20 cellular contexts compared by ENCODE assay signal in the genomic region with DNA sequence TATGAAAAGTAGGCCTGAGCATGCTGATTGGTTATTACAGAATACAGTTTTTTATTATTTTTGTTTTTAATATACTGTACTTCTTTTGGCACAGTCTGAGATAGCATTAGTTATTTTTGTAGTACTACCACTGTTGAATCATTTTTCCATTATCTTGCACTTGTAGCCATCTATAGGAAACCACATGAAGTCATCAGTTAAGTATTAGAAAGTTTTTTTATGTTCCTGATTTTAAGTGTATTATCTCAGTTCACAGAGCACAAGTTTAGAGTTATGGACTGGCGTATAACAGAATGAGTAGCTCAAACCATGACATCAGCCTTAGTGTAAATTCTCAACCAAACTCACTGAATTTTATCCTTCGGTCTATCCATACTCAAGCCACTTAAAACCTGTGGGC. TPM values are rescaled to one million over a fixed set of nuclear protein-coding genes. Genes with fewer than 3 reads are reported as not detected.
DNase-seq lines count a peak whose midpoint lies in the region; ATAC-seq and TF ChIP-seq lines count a peak whose summit lies in the region.
"Had no signal": no experiment of that assay in that cellular context is flagged by ENCODE, and none has a peak within 500 bp of the region (broad histone marks: within the 10 kb centered on the region; RNA-seq: fewer than 3 reads in every experiment).

No MANE protein-coding gene starts in this region.

- no peaks in the 10 kb centered on the region for H3K9me3 Mint-ChIP-seq in Calu3 (ENCODE audit: low read depth, unreplicated experiment)
- H3K9me3 Mint-ChIP-seq in activated T-helper 1 cell treated with anti-CD3 and anti-CD28 coated beads, Interleukin-12 subunit alpha, Interleukin-12 subunit beta, Interleukin-2, Interleukin-4 antibody, amounts not matched to agents 30 ng/mL and 10 ng/mL and 1 ng/mL, durations not matched to agents 14 hours and 24 hours and 36 hours: no peaks in the 10 kb centered on the region
- H3K9me3 Mint-ChIP-seq: nephron progenitor cell had no signal

- intact Hi-C loops in Calu3 (cut with micrococcal nuclease; ENCODE audit: unreplicated experiment): no loop called here
- intact Hi-C loops in activated T-helper 1 cell treated with anti-CD3 and anti-CD28 coated beads, Interleukin-12 subunit alpha, Interleukin-12 subunit beta, Interleukin-2, Interleukin-4 antibody, amounts not matched to agents 30 ng/mL and 10 ng/mL and 1 ng/mL, durations not matched to agents 14 hours and 24 hours and 36 hours (cut with micrococcal nuclease): loop anchor here (1.0 to 10.0 kb wide), 3 partner anchors 15 to 663 kb away; no protein-coding TSS in a partner anchor

- H3K4me3 Mint-ChIP-seq in Calu3 (ENCODE audit: low read depth, unreplicated experiment): no peak overlapping the region
- no peak overlapping the region for H3K4me3 Mint-ChIP-seq in activated T-helper 1 cell treated with anti-CD3 and anti-CD28 coated beads, Interleukin-12 subunit alpha, Interleukin-12 subunit beta, Interleukin-2, Interleukin-4 antibody, amounts not matched to agents 30 ng/mL and 10 ng/mL and 1 ng/mL, durations not matched to agents 14 hours and 24 hours and 36 hours
- H3K4me3 Mint-ChIP-seq: nephron progenitor cell had no signal

- CTCF ChIA-PET in Calu3 (lab: Charles Lee): no interaction called here

- ATAC-seq in activated CD4-positive, CD25-positive, alpha-beta regulatory T cell treated with anti-CD3 and anti-CD28 coated beads, Interleukin-2, amount 50 U/mL, for 24 hours: peak; percentile 90 to 91
- ATAC-seq in GM21737 (IDR thresholded peaks at IDR 0.05; ENCODE audit: unreplicated experiment): no peak
- ATAC-seq: esophagus mucosa, Right ventricle myocardium inferior had no signal

- H3K27ac Mint-ChIP-seq in Calu3 (ENCODE audit: unreplicated experiment): no peak overlapping the region
- peak overlapping the region; percentile 24 for H3K27ac Mint-ChIP-seq in activated T-helper 1 cell treated with anti-CD3 and anti-CD28 coated beads, Interleukin-12 subunit alpha, Interleukin-12 subunit beta, Interleukin-2, Interleukin-4 antibody, amounts not matched to agents 30 ng/mL and 10 ng/mL and 1 ng/mL, durations not matched to agents 14 hours and 24 hours and 36 hours
- H3K27ac Mint-ChIP-seq: nephron progenitor cell, progenitor cell of endocrine pancreas had no signal

- H3K36me3 Mint-ChIP-seq in Calu3 (ENCODE audit: insufficient read depth, unreplicated experiment): peaks cover 89% of the 10 kb centered on the region
- H3K36me3 Mint-ChIP-seq in activated T-helper 1 cell treated with anti-CD3 and anti-CD28 coated beads, Interleukin-12 subunit alpha, Interleukin-12 subunit beta, Interleukin-2, Interleukin-4 antibody, amounts not matched to agents 30 ng/mL and 10 ng/mL and 1 ng/mL, durations not matched to agents 14 hours and 24 hours and 36 hours (ENCODE audit: low read depth): peaks cover 74% of the 10 kb centered on the region

- TSS peak; percentile 1 for BruUV-seq in Calu3 (replicated peaks; lab: Mats Ljungman, UMichigan)

- H3K27me3 Mint-ChIP-seq in Calu3 (ENCODE audit: unreplicated experiment): no peaks in the 10 kb centered on the region
- no peaks in the 10 kb centered on the region for H3K27me3 Mint-ChIP-seq in activated T-helper 1 cell treated with anti-CD3 and anti-CD28 coated beads, Interleukin-12 subunit alpha, Interleukin-12 subunit beta, Interleukin-2, Interleukin-4 antibody, amounts not matched to agents 30 ng/mL and 10 ng/mL and 1 ng/mL, durations not matched to agents 14 hours and 24 hours and 36 hours (ENCODE audit: insufficient read depth)
- H3K27me3 Mint-ChIP-seq: progenitor cell of endocrine pancreas had no signal

- no peak overlapping the region for H3K4me3 ChIP-seq in fibroblast of pulmonary artery (replicated peaks; ENCODE audit: low read depth, low read length)
- H3K4me3 ChIP-seq: left ventricle myocardium inferior, uterus had no signal

- no peak for TF ChIP-seq CTCF in Calu3 (IDR thresholded peaks at IDR 0.05; ENCODE audit: unreplicated experiment)
- TF ChIP-seq CTCF in fibroblast of pulmonary artery (IDR thresholded peaks at IDR 0.05; ENCODE audit: low read length, missing control alignments): no peak

- no peaks in the 10 kb centered on the region for H3K4me1 Mint-ChIP-seq in Calu3 (ENCODE audit: low read depth, unreplicated experiment)
- H3K4me1 Mint-ChIP-seq in activated T-helper 1 cell treated with anti-CD3 and anti-CD28 coated beads, Interleukin-12 subunit alpha, Interleukin-12 subunit beta, Interleukin-2, Interleukin-4 antibody, amounts not matched to agents 30 ng/mL and 10 ng/mL and 1 ng/mL, durations not matched to agents 14 hours and 24 hours and 36 hours (ENCODE audit: low read depth): peaks cover 35% of the 10 kb centered on the region
- H3K4me1 Mint-ChIP-seq: nephron progenitor cell had no signal

- no peak for DNase-seq in activated CD4-positive, CD25-positive, alpha-beta regulatory T cell (lab: John Stamatoyannopoulos, UW)
- DNase-seq in Calu3: no peak
- no peak for DNase-seq in activated T-helper 1 cell treated with anti-CD3 and anti-CD28 coated beads, Interleukin-12 subunit alpha, Interleukin-12 subunit beta, Interleukin-2, Interleukin-4 antibody, amounts not matched to agents 30 ng/mL and 10 ng/mL and 1 ng/mL, durations not matched to agents 14 hours and 24 hours and 36 hours (ENCODE audit: low spot score)
- DNase-seq in fibroblast of pulmonary artery (ENCODE audit: low read depth): peak; percentile 45
- no peak for DNase-seq in RKO (ENCODE audit: low spot score)
- no peak for DNase-seq in DMS79 treated with DMSO at 0.1 percent for 48 hours (lab: John Stamatoyannopoulos, UW)
- DNase-seq: 8988T; cerebellar nuclear complex; effector CD8-positive, alpha-beta T cell; left ventricle myocardium inferior; NCI-H1105 treated with DMSO at 0.1 percent for 48 hours; NCI-H510A treated with DMSO at 0.1 percent for 48 hours; nephron progenitor cell; stimulated activated CD4-positive, alpha-beta T cell treated with anti-CD3 and anti-CD28 coated beads, Interleukin-2, amount 100 ng/mL, for 48 hours; uterus had no signal

RNA-seq across cellular contexts. Expression of a gene that starts 22.8 kb away (rescaled TPM):
- total RNA-seq in Calu3 (2022): 224 and 263 TPM in 2 replicates
- 346 and 355 TPM in 2 replicates for total RNA-seq in activated T-helper 1 cell treated with anti-CD3 and anti-CD28 coated beads, Interleukin-12 subunit alpha, Interleukin-12 subunit beta, Interleukin-2, Interleukin-4 antibody, amounts not matched to agents 30 ng/mL and 10 ng/mL and 1 ng/mL, durations not matched to agents 14 hours and 24 hours and 36 hours
